Comparison of ENCODE assay signal across 12 cellular contexts in the genomic region with DNA sequence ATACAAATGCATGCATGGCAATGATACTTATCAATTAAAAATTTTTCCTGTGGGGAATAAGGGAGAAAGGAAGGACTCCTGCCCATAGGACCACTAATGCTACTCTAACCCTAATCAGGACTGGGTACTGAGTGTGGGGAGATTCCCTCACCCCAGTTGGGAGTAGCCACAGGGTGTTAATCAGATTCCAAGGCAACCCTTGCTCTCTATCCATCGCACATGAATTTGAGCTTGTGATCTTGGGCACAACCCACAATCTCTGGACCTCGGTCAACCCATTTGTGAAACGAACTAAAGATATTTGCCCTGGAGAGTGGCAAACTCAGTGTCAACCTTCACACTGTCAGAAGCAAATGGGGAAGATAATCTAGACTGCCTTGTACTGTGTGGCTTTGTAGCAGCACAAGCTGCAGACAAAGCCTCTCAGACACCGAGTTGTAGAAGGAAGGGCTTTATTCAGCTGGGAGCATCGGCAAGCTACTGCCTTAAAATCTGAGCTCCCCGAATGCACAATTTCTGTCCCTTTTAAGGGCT.
DNase-seq lines count a peak whose midpoint lies in the region; ATAC-seq and TF ChIP-seq lines count a peak whose summit lies in the region.
"Had no signal": no experiment of that assay in that cellular context is flagged by ENCODE, and none has a peak within 500 bp of the region (broad histone marks: within the 10 kb centered on the region; RNA-seq: fewer than 3 reads in every experiment).

No MANE protein-coding gene starts in this region.

- H3K27me3 ChIP-seq in upper lobe of right lung (no peaks in the 10 kb centered on the region), spleen (replicated peaks in 1 of 7) (peaks cover 0 to 4% (median 0%) of the 10 kb centered on the region in 7 donors), ascending aorta (no peaks in the 10 kb centered on the region)

- 78 to 88% (median 86%) methylated on average over 5 to 6 of the region's 6 CpGs for WGBS in spleen, 5 donors

- ATAC-seq in upper lobe of right lung (peak; percentile 34), HG03442 (IDR thresholded peaks at IDR 0.05; ENCODE audit: unreplicated experiment) (no peak)
- ATAC-seq: activated naive CD4-positive, alpha-beta T cell treated with anti-CD3 and anti-CD28 coated beads, Interleukin-2, amount 50 U/mL, for 72 hours had no signal

- peak overlapping the region; percentile 56 for H3K27ac ChIP-seq in upper lobe of right lung
- H3K27ac ChIP-seq in spleen = peak overlapping the region in 4 of 8 donors; percentile 47 to 70 (median 51)
- H3K27ac ChIP-seq in ascending aorta = peak overlapping the region in 1 of 2 donors; percentile 8

- DNase-seq in NOMO-1 treated with DMSO at 0.1 percent for 48 hours (lab: John Stamatoyannopoulos, UW; ENCODE audit: unreplicated experiment) (peak; percentile 43), NOMO-1 treated with dmso at 0.1 percent for 144 hours (lab: John Stamatoyannopoulos, UW; ENCODE audit: unreplicated experiment) (no peak), NAMALWA (ENCODE audit: low spot score) (peak; percentile 33), glutamatergic neuron (no peak), upper lobe of right lung (no peak), spleen (no peak), ascending aorta (ENCODE audit: low spot score in 2 of 2) (no peak)
- DNase-seq: 8988T; activated CD4-positive, alpha-beta T cell treated with anti-CD3 and anti-CD28 coated beads, Interleukin-2, amount 10 ng/mL, durations not matched to agents 7 days and 5 days; NCI-H1930 had no signal

- H3K9me3 Mint-ChIP-seq in glutamatergic neuron (ENCODE audit: unreplicated experiment) = peaks cover 13% of the 10 kb centered on the region

- peaks cover 4% of the 10 kb centered on the region for H3K27me3 Mint-ChIP-seq in glutamatergic neuron (ENCODE audit: unreplicated experiment)
- H3K27me3 Mint-ChIP-seq: activated CD4-positive, alpha-beta T cell treated with anti-CD3 and anti-CD28 coated beads, Interleukin-2, amount 10 ng/mL, durations not matched to agents 7 days and 5 days had no signal

- peaks cover 27% of the 10 kb centered on the region for H3K4me1 Mint-ChIP-seq in glutamatergic neuron (ENCODE audit: low read depth, unreplicated experiment)

- H3K4me3 ChIP-seq in upper lobe of right lung (no peak overlapping the region), spleen (no peak overlapping the region), ascending aorta (no peak overlapping the region)

- H3K36me3 ChIP-seq in upper lobe of right lung (no peaks in the 10 kb centered on the region), spleen (no peaks in the 10 kb centered on the region), ascending aorta (no peaks in the 10 kb centered on the region)

- H3K9me3 ChIP-seq in upper lobe of right lung (no peaks in the 10 kb centered on the region), spleen (peaks cover 0 to 14% (median 3%) of the 10 kb centered on the region in 8 donors), ascending aorta (no peaks in the 10 kb centered on the region)

- intact Hi-C loops in upper lobe of right lung (cut with DNase I) (no loop called here), spleen (cut with DNase I; ENCODE audit: low total_unique reads) (no loop called here), ascending aorta (cut with DNase I) (no loop called here)

- H3K4me1 ChIP-seq in upper lobe of right lung (peaks cover 6% of the 10 kb centered on the region), spleen (peaks cover 0 to 7% (median 0%) of the 10 kb centered on the region in 6 donors), ascending aorta (no peaks in the 10 kb centered on the region)

- no peak for TF ChIP-seq POLR2A in spleen (IDR thresholded peaks at IDR 0.05)

- TF ChIP-seq CTCF in glutamatergic neuron (IDR thresholded peaks at IDR 0.05; ENCODE audit: partially characterized antibody, unreplicated experiment) (no peak), upper lobe of right lung (IDR thresholded peaks at IDR 0.05) (no peak), spleen (IDR thresholded peaks at IDR 0.05 in 8 of 11, conservative IDR thresholded peaks at IDR 0.05 in 3 of 11) (no peak), ascending aorta (IDR thresholded peaks at IDR 0.05) (no peak)

- H3K27ac Mint-ChIP-seq in glutamatergic neuron (ENCODE audit: unreplicated experiment) = peak overlapping the region; percentile 96
- H3K27ac Mint-ChIP-seq: activated CD4-positive, alpha-beta T cell treated with anti-CD3 and anti-CD28 coated beads, Interleukin-2, amount 10 ng/mL, durations not matched to agents 7 days and 5 days; activated naive CD4-positive, alpha-beta T cell treated with anti-CD3 and anti-CD28 coated beads, Interleukin-2, amount 50 U/mL, for 72 hours had no signal

- H3K4me3 Mint-ChIP-seq in glutamatergic neuron (ENCODE audit: unreplicated experiment) = peak overlapping the region; percentile 60
- H3K4me3 Mint-ChIP-seq: activated CD4-positive, alpha-beta T cell treated with anti-CD3 and anti-CD28 coated beads, Interleukin-2, amount 10 ng/mL, durations not matched to agents 7 days and 5 days had no signal

- peaks cover 8% of the 10 kb centered on the region for H3K36me3 Mint-ChIP-seq in glutamatergic neuron (ENCODE audit: unreplicated experiment)

Comparison
In these comparisons a context has a peak if more than half of its experiments do, and no peak if none do; other contexts are left out.
1. DNase-seq: peak in NOMO-1 treated with DMSO at 0.1 percent for 48 hours (single experiment) and NAMALWA (single experiment); none in NOMO-1 treated with dmso at 0.1 percent for 144 hours (single experiment), glutamatergic neuron (single experiment), upper lobe of right lung (single experiment), spleen (single experiment) and ascending aorta (0 of 2).